ENCODE assay signal across 13 cellular contexts in the genomic region with DNA sequence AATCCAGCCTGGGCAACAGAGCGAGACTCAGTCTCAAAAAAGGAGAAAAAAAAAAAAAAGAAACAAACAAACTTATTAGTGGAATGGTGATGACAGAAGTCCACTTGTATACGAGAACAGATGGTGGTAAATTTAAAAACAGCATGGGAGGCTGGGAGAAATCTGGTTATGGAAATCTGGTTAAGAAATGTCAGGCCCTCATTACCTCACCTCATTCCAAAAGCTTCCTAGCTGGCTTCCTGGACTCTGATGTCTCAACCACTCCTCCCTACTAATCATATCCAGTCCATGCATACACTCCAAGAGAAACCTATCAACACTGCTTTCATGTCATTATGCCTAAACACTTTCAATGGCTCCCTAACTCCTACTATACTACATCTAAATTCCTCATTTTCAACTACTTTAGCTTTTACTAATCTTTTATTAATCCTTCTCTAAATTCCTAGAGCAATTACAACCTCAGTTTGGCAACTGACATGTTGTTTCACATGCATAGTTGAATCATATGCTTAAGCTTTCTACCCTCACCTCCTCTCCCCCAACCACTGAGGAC. TPM values are rescaled to one million over a fixed set of nuclear protein-coding genes. Genes with fewer than 3 reads are reported as not detected.
DNase-seq lines count a peak whose midpoint lies in the region; ATAC-seq and TF ChIP-seq lines count a peak whose summit lies in the region.
"Had no signal": no experiment of that assay in that cellular context is flagged by ENCODE, and none has a peak within 500 bp of the region (broad histone marks: within the 10 kb centered on the region; RNA-seq: fewer than 3 reads in every experiment).

No MANE protein-coding gene starts in this region.

- peaks cover 0 to 53% (median 22%) of the 10 kb centered on the region in 12 donors for H3K4me1 ChIP-seq in heart left ventricle
- H3K4me1 ChIP-seq in right atrium auricular region = peaks cover 0 to 26% of the 10 kb centered on the region in 2 donors
- H3K4me1 ChIP-seq in adipocyte (ENCODE audit: control insufficient read depth, insufficient read depth, low read length) = peaks cover 21% of the 10 kb centered on the region
- H3K4me1 ChIP-seq in foreskin keratinocyte = peaks cover 13% of the 10 kb centered on the region
- H3K4me1 ChIP-seq: BE2C had no signal

- no peak for DNase-seq in heart left ventricle
- no peak for DNase-seq in right atrium auricular region (ENCODE audit: low spot score)
- DNase-seq in adipocyte (ENCODE audit: low read depth) = peak; percentile 58
- peak; percentile 28 to 54 for DNase-seq in foreskin keratinocyte
- DNase-seq in SW480 (ENCODE audit: low spot score) = no peak
- DNase-seq in Kasumi-1 (lab: John Stamatoyannopoulos, UW) = no peak
- no peak for DNase-seq in NCI-H2029 treated with DMSO at 0.1 percent for 48 hours (lab: John Stamatoyannopoulos, UW)
- DNase-seq: activated CD4-positive, CD25-positive, alpha-beta regulatory T cell; activated gamma-delta T cell; BE2C; effector CD4-positive, alpha-beta T cell; stomach had no signal

- no peak overlapping the region for H3K9ac ChIP-seq in adipocyte (ENCODE audit: low read length)

- peaks cover 0 to 6% (median under 1%) of the 10 kb centered on the region in 9 donors for H3K36me3 ChIP-seq in heart left ventricle
- H3K36me3 ChIP-seq in right atrium auricular region = no peaks in the 10 kb centered on the region
- H3K36me3 ChIP-seq in adipocyte (ENCODE audit: control insufficient read depth, insufficient read depth, low read length, severe bottlenecking) = no peaks in the 10 kb centered on the region
- H3K36me3 ChIP-seq: BE2C had no signal

- intact Hi-C loops in heart left ventricle (cut with DNase I) = loop anchor here in 1 of 10 donors (5.0 kb wide), 1 partner anchor 35 kb away; no protein-coding TSS in a partner anchor

- no peak overlapping the region for H3K4me3 ChIP-seq in heart left ventricle
- no peak overlapping the region for H3K4me3 ChIP-seq in right atrium auricular region
- no peak overlapping the region for H3K4me3 ChIP-seq in adipocyte (ENCODE audit: low read length)
- H3K4me3 ChIP-seq: stomach had no signal

- no peak for TF ChIP-seq POLR2A in heart left ventricle (IDR thresholded peaks at IDR 0.05)

- ATAC-seq in heart left ventricle (peak; percentile 10 to 73 (median 65)), foreskin keratinocyte (no peak), GM21576 (IDR thresholded peaks at IDR 0.05; ENCODE audit: unreplicated experiment) (no peak)

- TF ChIP-seq CTCF in heart left ventricle (IDR thresholded peaks at IDR 0.05) (no peak), right atrium auricular region (IDR thresholded peaks at IDR 0.05) (no peak), foreskin keratinocyte (conservative IDR thresholded peaks at IDR 0.05) (no peak)

- H3K27ac ChIP-seq in heart left ventricle = peak overlapping the region in 1 of 12 donors; percentile 27
- H3K27ac ChIP-seq in right atrium auricular region = no peak overlapping the region
- no peak overlapping the region for H3K27ac ChIP-seq in foreskin keratinocyte

- H3K27me3 ChIP-seq in heart left ventricle = no peaks in the 10 kb centered on the region
- H3K27me3 ChIP-seq in right atrium auricular region = no peaks in the 10 kb centered on the region
- no peaks in the 10 kb centered on the region for H3K27me3 ChIP-seq in adipocyte (replicated peaks; ENCODE audit: control insufficient read depth, insufficient read depth, low read length)
- H3K27me3 ChIP-seq in foreskin keratinocyte = no peaks in the 10 kb centered on the region
- H3K27me3 ChIP-seq: BE2C, stomach had no signal

- WGBS in heart left ventricle, 4 donors = 59 to 68% (median 62%) methylated on average over 2 of the region's 2 CpGs

- H3K9me3 ChIP-seq in heart left ventricle (no peaks in the 10 kb centered on the region), right atrium auricular region (no peaks in the 10 kb centered on the region), adipocyte (ENCODE audit: control insufficient read depth, low read length) (no peaks in the 10 kb centered on the region)
- H3K9me3 ChIP-seq: BE2C, stomach had no signal

RNA-seq across cellular contexts. Expression of gene FOXJ3, which starts 52.9 kb away (rescaled TPM):
- total RNA-seq in heart left ventricle = 10 to 100 TPM; 33.4 to 48.8 (median 42.3) TPM
- polyA plus RNA-seq in heart left ventricle = 10 to 100 TPM; 10.8 to 19.2 TPM
- 10 to 100 TPM; 36.7 to 38.6 TPM for total RNA-seq in right atrium auricular region
- 24.0 and 24.5 TPM in 2 replicates for total RNA-seq in foreskin keratinocyte
- polyA plus RNA-seq in foreskin keratinocyte = 8.8 and 10.5 TPM in 2 replicates

Comparison
In these comparisons a context has a peak if more than half of its experiments do, and no peak if none do; other contexts are left out.
1. ATAC-seq: peak in heart left ventricle (4 of 4); none in foreskin keratinocyte (single experiment) and GM21576 (single experiment).
2. DNase-seq: peak in adipocyte (single experiment) and foreskin keratinocyte (2 of 2); none in heart left ventricle (0 of 5), right atrium auricular region (single experiment), SW480 (single experiment), Kasumi-1 (0 of 2) and NCI-H2029 treated with DMSO at 0.1 percent for 48 hours (single experiment).